10 cellular contexts compared by ENCODE assay signal in genomic region chr19:4713384-4713951, GRCh38. TPM values are rescaled to one million over a fixed set of nuclear protein-coding genes. Genes with fewer than 3 reads are reported as not detected.
DNase-seq lines count a peak whose midpoint lies in the region; ATAC-seq, FAIRE-seq and TF ChIP-seq lines count a peak whose summit lies in the region.
"Had no signal": no experiment of that assay in that cellular context is flagged by ENCODE, and none has a peak within 500 bp of the region (broad histone marks: within the 10 kb centered on the region; RNA-seq: fewer than 3 reads in every experiment).

No MANE protein-coding gene starts in this region.

- FAIRE-seq in endothelial cell of umbilical vein (lab: Jason Lieb, UNC) (peak; percentile 99), D721Med (lab: Jason Lieb, UNC) (no peak)

- CTCF ChIA-PET in endothelial cell of umbilical vein (lab: Charles Lee), result interaction anchor here (0.6 to 1.5 kb wide), 7 partner anchors 9 to 146 kb away, joined by 3 to 9 read pairs (median 4); partner anchors contain the start of gene DPP9

- H3K9me1 ChIP-seq in endothelial cell of umbilical vein (replicated peaks; ENCODE audit: control insufficient read depth, extremely low read depth, insufficient read depth, low read length), result no peaks in the 10 kb centered on the region

- no TSS peak for BruUV-seq in endothelial cell of umbilical vein (replicated peaks; lab: Mats Ljungman, UMichigan)

- peak overlapping the region; percentile 69 for H3K27ac ChIP-seq in endothelial cell of umbilical vein (ENCODE audit: insufficient read depth, low read depth, low read length)
- H3K27ac ChIP-seq in lower lobe of right lung, result peak overlapping the region; percentile 56
- H3K27ac ChIP-seq in vagina, result peak overlapping the region; percentile 86
- H3K27ac ChIP-seq: testis had no signal

- H4K20me1 ChIP-seq in endothelial cell of umbilical vein (replicated peaks; ENCODE audit: control insufficient read depth, extremely low read depth, insufficient read depth, low read length), result no peaks in the 10 kb centered on the region

- TF ChIP-seq CTCF in endothelial cell of umbilical vein (IDR thresholded peaks at IDR 0.05; ENCODE audit: extremely low read depth in 1 of 2, insufficient read depth in 1 of 2, low read depth in 1 of 2, low read length in 2 of 2) (no peak), lower lobe of right lung (IDR thresholded peaks at IDR 0.05) (no peak), vagina (IDR thresholded peaks at IDR 0.05) (no peak), D721Med (IDR thresholded peaks at IDR 0.05; ENCODE audit: insufficient read depth, missing control alignments) (no peak)

- H3K9ac ChIP-seq in endothelial cell of umbilical vein (replicated peaks; ENCODE audit: extremely low read depth, insufficient read depth, low read length), result peak overlapping the region; percentile 31

- TF ChIP-seq POLR2A in endothelial cell of umbilical vein (IDR thresholded peaks at IDR 0.05; ENCODE audit: low read depth, low read length) (peak; percentile 79), vagina (IDR thresholded peaks at IDR 0.05) (no peak)

- DNase-seq in M059J (ENCODE audit: low read depth), result peak; percentile 99
- peak; percentile 94 for DNase-seq in endothelial cell of umbilical vein (ENCODE audit: low read depth, low spot score)
- DNase-seq in lower lobe of right lung, result no peak
- peak in 1 of 2 donors; percentile 97 for DNase-seq in vagina (ENCODE audit: extremely low spot score in 2 of 2)
- no peak for DNase-seq in D721Med (ENCODE audit: insufficient read length, low spot score)
- DNase-seq: activated naive CD8-positive, alpha-beta T cell treated with anti-CD3 and anti-CD28 coated beads, Interleukin-2, amount 50 U/mL, for 24 hours; T-helper 1 cell; testis had no signal

- dilution Hi-C loops in endothelial cell of umbilical vein (cut with MboI; ENCODE audit: extremely low pct_ligation_motif_present, low sequenced_read_pairs), result no loop called here

- H3K9me3 ChIP-seq in endothelial cell of umbilical vein (replicated peaks; ENCODE audit: control insufficient read depth, insufficient read depth, low read length) (no peaks in the 10 kb centered on the region), lower lobe of right lung (no peaks in the 10 kb centered on the region), vagina (no peaks in the 10 kb centered on the region)
- H3K9me3 ChIP-seq: testis had no signal

- H3K4me2 ChIP-seq in endothelial cell of umbilical vein (ENCODE audit: insufficient read depth, low read length), result no peak overlapping the region

- no peak overlapping the region for H2AFZ ChIP-seq in endothelial cell of umbilical vein (ENCODE audit: low read depth, low read length)

- no peak overlapping the region for H3K4me3 ChIP-seq in endothelial cell of umbilical vein (replicated peaks in 1 of 3; ENCODE audit: insufficient read depth in 1 of 3, low read depth in 1 of 3, low read length in 3 of 3)
- H3K4me3 ChIP-seq in lower lobe of right lung, result no peak overlapping the region
- no peak overlapping the region for H3K4me3 ChIP-seq in vagina
- H3K4me3 ChIP-seq: testis had no signal

- H3K36me3 ChIP-seq in endothelial cell of umbilical vein (ENCODE audit: control insufficient read depth in 2 of 2, extremely low read depth in 1 of 2, insufficient read depth in 2 of 2, low read length in 2 of 2), result peaks cover 16 to 47% of the 10 kb centered on the region in 2 experiments
- H3K36me3 ChIP-seq in lower lobe of right lung, result peaks cover 91% of the 10 kb centered on the region
- H3K36me3 ChIP-seq in vagina, result peaks cover 0 to 51% of the 10 kb centered on the region in 2 donors

- POLR2A ChIA-PET in endothelial cell of umbilical vein (lab: Charles Lee), result interaction anchor here (0.5 kb wide), 1 partner anchor 755 kb away, joined by 4 read pairs; no protein-coding TSS in a partner anchor

- H3K79me2 ChIP-seq in endothelial cell of umbilical vein (ENCODE audit: control insufficient read depth, insufficient read depth, low read length), result peaks cover 24% of the 10 kb centered on the region

- H3K27me3 ChIP-seq in endothelial cell of umbilical vein (ENCODE audit: control insufficient read depth in 2 of 2, insufficient read depth in 2 of 2, low read length in 2 of 2), result no peaks in the 10 kb centered on the region
- no peaks in the 10 kb centered on the region for H3K27me3 ChIP-seq in lower lobe of right lung (ENCODE audit: low read depth)
- no peaks in the 10 kb centered on the region for H3K27me3 ChIP-seq in vagina
- H3K27me3 ChIP-seq: testis had no signal

- ATAC-seq in lower lobe of right lung (peak; percentile 36 to 73), GM21367 (IDR thresholded peaks at IDR 0.05; ENCODE audit: unreplicated experiment) (no peak), GM18502 (IDR thresholded peaks at IDR 0.05; ENCODE audit: poor library complexity, unreplicated experiment) (no peak)
- ATAC-seq: activated naive CD8-positive, alpha-beta T cell treated with anti-CD3 and anti-CD28 coated beads, Interleukin-2, amount 50 U/mL, for 24 hours had no signal

- H3K4me1 ChIP-seq in endothelial cell of umbilical vein (ENCODE audit: control insufficient read depth, extremely low read depth, insufficient read depth, low read length) (peaks cover 38% of the 10 kb centered on the region), lower lobe of right lung (peaks cover 63% of the 10 kb centered on the region), vagina (peaks cover 35% of the 10 kb centered on the region)
- H3K4me1 ChIP-seq: testis had no signal

- intact Hi-C loops in endothelial cell of umbilical vein (cut with micrococcal nuclease) (loop anchor here (1.0 to 5.0 kb wide), 2 partner anchors 11 to 41 kb away; partner anchors contain the start of gene MYDGF), lower lobe of right lung (cut with DNase I) (no loop called here), vagina (cut with DNase I) (no loop called here)

TF ChIP-seq in endothelial cell of umbilical vein, 7 proteins besides CTCF, POLR2A, EP300 and RAD21:
- TF ChIP-seq EZH2 (IDR thresholded peaks at IDR 0.05; ENCODE audit: borderline replicate concordance, low read depth, low read length, severe bottlenecking) (no peak), GATA2 (IDR thresholded peaks at IDR 0.05; ENCODE audit: insufficient read depth, insufficient read length, low read depth, low read length) (no peak), MAX (IDR thresholded peaks at IDR 0.05; ENCODE audit: insufficient read depth, insufficient read length) (peak; percentile 66), FOS (IDR thresholded peaks at IDR 0.05; ENCODE audit: borderline replicate concordance, insufficient read depth, low read length) (peak; percentile 89), MYC (IDR thresholded peaks at IDR 0.05; ENCODE audit: low read depth, low read length) (peak; percentile 94), JUN (IDR thresholded peaks at IDR 0.05; ENCODE audit: borderline replicate concordance, insufficient read depth, insufficient read length, low read depth) (peak; percentile 75), POLR2AphosphoS5 (IDR thresholded peaks at IDR 0.05; ENCODE audit: insufficient read depth, low read depth, low read length) (peak; percentile 98)

RNA-seq across cellular contexts. Expression of gene DPP9, which starts 10.2 kb away (rescaled TPM):
- total RNA-seq in M059J (2014; rRNA removed; shearing (Covaris generic)), result 67.0 and 71.4 TPM in 2 replicates
- total RNA-seq in endothelial cell of umbilical vein (87.6 and 98.0 TPM in 2 replicates), lower lobe of right lung (79.6 TPM), vagina (53.8 TPM)
- 31.5 and 38.3 TPM in 2 replicates for polyA plus RNA-seq in endothelial cell of umbilical vein
- polyA plus RNA-seq in endothelial cell of umbilical vein (2011; cell fraction: cytosol; rRNA removed), result 20.3 TPM in 2 replicates
- polyA plus RNA-seq in endothelial cell of umbilical vein (2011; cell fraction: nucleus; rRNA removed), result 34.8 and 37.6 TPM in 2 replicates
- 52.3 and 53.6 TPM in 2 replicates for polyA plus RNA-seq in endothelial cell of umbilical vein (2012)
- 17.5 and 24.7 TPM in 2 replicates for polyA minus RNA-seq in endothelial cell of umbilical vein
- 17.6 TPM for polyA minus RNA-seq in endothelial cell of umbilical vein (2011; cell fraction: cytosol; rRNA and poly(A)+ RNA removed)
- polyA minus RNA-seq in endothelial cell of umbilical vein (2011; cell fraction: nucleus; rRNA and poly(A)+ RNA removed), result 25.6 and 54.2 TPM in 2 replicates

RNA-seq across cellular contexts. Expression of gene MYDGF, which starts 43.3 kb away (rescaled TPM):
- 276 and 367 TPM in 2 replicates for total RNA-seq in M059J (2014; rRNA removed; shearing (Covaris generic))
- 187 and 191 TPM in 2 replicates for total RNA-seq in endothelial cell of umbilical vein
- 337 and 358 TPM in 2 replicates for polyA plus RNA-seq in endothelial cell of umbilical vein
- 276 and 354 TPM in 2 replicates for polyA plus RNA-seq in endothelial cell of umbilical vein (2011; cell fraction: cytosol; rRNA removed)
- 112 and 113 TPM in 2 replicates for polyA plus RNA-seq in endothelial cell of umbilical vein (2011; cell fraction: nucleus; rRNA removed)
- polyA plus RNA-seq in endothelial cell of umbilical vein (2012), result 316 and 352 TPM in 2 replicates
- polyA minus RNA-seq in endothelial cell of umbilical vein, result 78.9 and 81.8 TPM in 2 replicates
- polyA minus RNA-seq in endothelial cell of umbilical vein (2011; cell fraction: cytosol; rRNA and poly(A)+ RNA removed), result 54.6 TPM
- 20.1 and 38.7 TPM in 2 replicates for polyA minus RNA-seq in endothelial cell of umbilical vein (2011; cell fraction: nucleus; rRNA and poly(A)+ RNA removed)
- total RNA-seq in lower lobe of right lung, result 91.6 TPM
- total RNA-seq in vagina, result 33.4 TPM

Comparison
In these comparisons a context has a peak if more than half of its experiments do, and no peak if none do; other contexts are left out.
1. DNase-seq: peak in M059J (single experiment) and endothelial cell of umbilical vein (single experiment); none in lower lobe of right lung (single experiment) and D721Med (single experiment).
2. ATAC-seq: peak in lower lobe of right lung (2 of 2); none in GM21367 (single experiment) and GM18502 (single experiment).
3. Peak in every context shown above with its lines, with median percentiles within 50 percentile points of each other: H3K27ac ChIP-seq.